In the genomic region with DNA sequence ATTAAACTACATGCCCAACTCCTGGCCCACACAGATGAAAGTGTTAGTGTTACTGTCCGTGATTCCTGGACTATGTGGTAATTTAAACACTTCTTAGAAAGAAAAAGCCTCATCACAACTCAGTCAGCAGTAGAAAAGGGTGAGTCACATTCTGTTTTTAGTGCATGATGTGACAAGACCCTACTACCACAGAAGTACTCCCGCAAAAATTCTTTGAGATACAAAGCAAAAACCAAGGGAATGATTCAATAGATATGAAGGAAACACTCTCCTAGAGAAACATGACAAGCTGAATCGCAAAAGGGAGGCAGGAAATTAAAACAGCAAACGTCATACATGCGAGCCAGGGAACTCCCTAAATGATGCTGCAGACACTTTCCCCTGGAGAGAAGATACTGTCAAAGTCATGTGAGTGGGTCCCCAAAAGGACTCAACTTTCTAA, we compare ENCODE assay signal across 8 cellular contexts. TPM values are rescaled to one million over a fixed set of nuclear protein-coding genes. Genes with fewer than 3 reads are reported as not detected.
DNase-seq lines count a peak whose midpoint lies in the region; ATAC-seq and TF ChIP-seq lines count a peak whose summit lies in the region.

No MANE protein-coding gene starts in this region.

- H3K9me3 ChIP-seq in AG04450 (ENCODE audit: control insufficient read depth, insufficient read depth, low read length): no peaks in the 10 kb centered on the region

- intact Hi-C loops in posterior vena cava (cut with DNase I): no loop called here
- intact Hi-C loops in sciatic nerve (cut with DNase I): no loop called here

- peak; percentile 32 for ATAC-seq in GM19395 (IDR thresholded peaks at IDR 0.05; ENCODE audit: unreplicated experiment)
- ATAC-seq in sciatic nerve: no peak
- ATAC-seq in GM19455 (IDR thresholded peaks at IDR 0.05; ENCODE audit: unreplicated experiment): no peak

- POLR2A ChIA-PET in AG04450 (lab: Yijun Ruan, JAX): interaction anchor here (1.0 kb wide), 1 partner anchor 115 kb away, joined by 4 read pairs; no protein-coding TSS in a partner anchor

- DNase-seq in AG04450 (ENCODE audit: low read depth, low spot score) (peak; percentile 83), RPMI7951 (ENCODE audit: low read depth) (peak; percentile 74), foreskin melanocyte (peak; percentile 53), posterior vena cava (ENCODE audit: low spot score) (no peak), sciatic nerve (ENCODE audit: low spot score) (no peak), NCI-H524 (lab: John Stamatoyannopoulos, UW) (no peak)

- CTCF ChIA-PET in AG04450 (lab: Charles Lee): interaction anchor here (0.6 to 1.0 kb wide), 2 partner anchors 32 to 283 kb away, joined by 3 to 4 read pairs; no protein-coding TSS in a partner anchor

- H3K27ac ChIP-seq in AG04450 (ENCODE audit: low read depth, low read length): peak overlapping the region; percentile 85

- no peak for TF ChIP-seq CTCF in AG04450 (IDR thresholded peaks at IDR 0.05; ENCODE audit: low read depth, low read length)

- no peaks in the 10 kb centered on the region for H3K27me3 ChIP-seq in AG04450 (ENCODE audit: control insufficient read depth, insufficient read depth, low read length)

- H3K4me3 ChIP-seq in AG04450 (ENCODE audit: low read depth, low read length): no peak overlapping the region

RNA-seq across cellular contexts. Expression of a gene that starts 14.4 kb away (rescaled TPM):
- 18.9 and 19.4 TPM in 2 replicates for polyA plus RNA-seq in AG04450 (2011; rRNA removed)
- 8.4 and 9.9 TPM in 2 replicates for polyA minus RNA-seq in AG04450 (2011; rRNA and poly(A)+ RNA removed)
- 7.1 and 7.2 TPM in 2 replicates for total RNA-seq in RPMI7951 (2014; rRNA removed; shearing (Covaris generic))
- total RNA-seq in posterior vena cava (10 to 100 TPM; 17.9 to 19.7 TPM), sciatic nerve (40.0 TPM)

RNA-seq across cellular contexts. Expression of a gene that starts 60.0 kb away (rescaled TPM):
- 35.8 and 37.7 TPM in 2 replicates for polyA plus RNA-seq in AG04450 (2011; rRNA removed)
- polyA minus RNA-seq in AG04450 (2011; rRNA and poly(A)+ RNA removed): 23.1 and 28.4 TPM in 2 replicates
- total RNA-seq in RPMI7951 (2014; rRNA removed; shearing (Covaris generic)): 18.8 and 21.7 TPM in 2 replicates
- total RNA-seq in posterior vena cava (10 to 100 TPM; 32.9 to 34.4 TPM), sciatic nerve (36.6 TPM)

Comparison
In these comparisons a context has a peak if more than half of its experiments do, and no peak if none do; other contexts are left out.
1. DNase-seq: peak in AG04450 (single experiment), RPMI7951 (single experiment) and foreskin melanocyte (single experiment); none in posterior vena cava (single experiment), sciatic nerve (single experiment) and NCI-H524 (0 of 2).